8 cellular contexts compared by ENCODE assay signal in the genomic region with DNA sequence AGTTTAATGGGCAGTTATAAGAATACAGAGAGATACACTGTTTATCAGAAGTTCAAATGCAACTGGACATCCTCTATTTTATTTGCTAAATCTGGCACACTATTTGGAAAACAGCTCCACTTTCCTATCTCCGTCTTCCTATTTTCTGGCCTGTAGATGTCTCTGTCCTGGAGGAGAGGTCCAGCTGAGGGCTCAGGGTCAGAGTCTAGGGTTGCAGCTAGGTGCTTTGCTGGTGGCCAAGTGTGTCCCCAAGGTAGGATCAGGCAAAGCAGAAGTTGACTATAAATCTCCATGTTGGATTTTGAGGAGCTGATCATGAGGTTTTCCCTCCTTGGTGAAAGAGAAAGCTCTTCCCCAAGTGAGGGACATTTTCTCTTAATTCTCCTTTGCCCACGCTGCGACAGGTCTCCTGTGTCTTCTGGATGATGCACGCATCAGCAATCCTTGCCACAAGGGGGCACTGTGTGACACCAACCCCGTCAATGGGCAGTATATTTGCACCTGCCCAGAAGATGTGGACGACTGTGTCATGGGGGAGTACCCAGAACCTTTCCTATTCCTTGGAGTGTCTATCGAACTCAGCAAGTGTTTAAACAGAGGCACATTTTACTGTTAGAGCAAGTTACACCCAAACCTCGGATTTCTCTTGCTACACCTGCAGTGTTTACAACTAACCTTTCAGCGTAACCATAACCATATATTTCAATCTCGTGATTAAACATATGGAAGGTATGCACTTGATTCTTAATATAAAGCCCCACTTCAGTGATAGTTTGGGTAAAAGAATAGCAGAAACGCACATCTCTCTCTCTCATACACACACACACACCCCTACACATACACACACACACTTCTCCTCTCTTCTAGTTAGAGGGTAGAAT. TPM values are rescaled to one million over a fixed set of nuclear protein-coding genes. Genes with fewer than 3 reads are reported as not detected.
DNase-seq lines count a peak whose midpoint lies in the region; ATAC-seq and TF ChIP-seq lines count a peak whose summit lies in the region.

No MANE protein-coding gene starts in this region.

- no peaks in the 10 kb centered on the region for H3K36me3 ChIP-seq in neural progenitor cell

- TF ChIP-seq POLR2A in erythroblast (IDR thresholded peaks at IDR 0.05; ENCODE audit: low read length): no peak

- peak; percentile 37 for DNase-seq in NCI-H460 (ENCODE audit: extremely low read depth, low read depth)
- peak; percentile 9 to 19 for DNase-seq in activated CD8-positive, alpha-beta memory T cell treated with anti-CD3 and anti-CD28 coated beads for 4 hours (ENCODE audit: low read depth in 2 of 2)
- DNase-seq in erythroblast (lab: John Stamatoyannopoulos, UW): peak; percentile 69 to 79
- peak; percentile 71 for DNase-seq in neural progenitor cell (ENCODE audit: low spot score)
- no peak for DNase-seq in kidney glomerular epithelial cell (lab: John Stamatoyannopoulos, UW)

- no peaks in the 10 kb centered on the region for H3K36me3 Mint-ChIP-seq in neural progenitor cell

- no peak overlapping the region for H3K27ac Mint-ChIP-seq in neural progenitor cell

- H3K79me2 ChIP-seq in neural progenitor cell (ENCODE audit: low read depth): no peaks in the 10 kb centered on the region

- no peaks in the 10 kb centered on the region for H3K27me3 ChIP-seq in neural progenitor cell

- H3K4me3 ChIP-seq in neural progenitor cell: no peak overlapping the region

- no peaks in the 10 kb centered on the region for H4K20me1 ChIP-seq in neural progenitor cell (ENCODE audit: low read depth)

- H3K4me2 ChIP-seq in neural progenitor cell: no peak overlapping the region

- H3K9me3 Mint-ChIP-seq in neural progenitor cell: peaks cover 17% of the 10 kb centered on the region

- H3K4me1 ChIP-seq in neural progenitor cell: no peaks in the 10 kb centered on the region

- no peak overlapping the region for H3K4me3 Mint-ChIP-seq in neural progenitor cell

- no peak overlapping the region for H2AFZ ChIP-seq in neural progenitor cell (replicated peaks)

- no peaks in the 10 kb centered on the region for H3F3A ChIP-seq in neural progenitor cell (ENCODE audit: low read depth)

- ATAC-seq in HG03196 (IDR thresholded peaks at IDR 0.05; ENCODE audit: unreplicated experiment): no peak

- no peaks in the 10 kb centered on the region for H3K4me1 Mint-ChIP-seq in neural progenitor cell

- no peak overlapping the region for H3K9ac ChIP-seq in neural progenitor cell

- peak; percentile 91 for TF ChIP-seq CTCF in 22Rv1 (IDR thresholded peaks at IDR 0.05)
- TF ChIP-seq CTCF in GM12872 (IDR thresholded peaks at IDR 0.05; ENCODE audit: insufficient read depth, low read depth, low read length): peak; percentile 85
- peak; percentile 79 for TF ChIP-seq CTCF in neural progenitor cell (IDR thresholded peaks at IDR 0.05)

- no peaks in the 10 kb centered on the region for H3K27me3 Mint-ChIP-seq in neural progenitor cell (ENCODE audit: insufficient read depth, low read depth)

- no peaks in the 10 kb centered on the region for H3K9me3 ChIP-seq in neural progenitor cell (ENCODE audit: low read depth)

- H3K27ac ChIP-seq in 22Rv1 (no peak overlapping the region), neural progenitor cell (no peak overlapping the region)

RNA-seq across cellular contexts. Expression of a gene that starts 10.2 kb away (rescaled TPM):
- total RNA-seq in NCI-H460 (2014; rRNA removed; shearing (Covaris generic)): not detected in 2 replicates
- polyA plus RNA-seq in NCI-H460 (2014; cell fraction: nucleus; rRNA removed): not detected in 2 replicates
- not detected in 2 replicates for total RNA-seq in neural progenitor cell (ENCODE audit: low replicate concordance)
